ENCODE assay signal across 27 cellular contexts in the genomic region with DNA sequence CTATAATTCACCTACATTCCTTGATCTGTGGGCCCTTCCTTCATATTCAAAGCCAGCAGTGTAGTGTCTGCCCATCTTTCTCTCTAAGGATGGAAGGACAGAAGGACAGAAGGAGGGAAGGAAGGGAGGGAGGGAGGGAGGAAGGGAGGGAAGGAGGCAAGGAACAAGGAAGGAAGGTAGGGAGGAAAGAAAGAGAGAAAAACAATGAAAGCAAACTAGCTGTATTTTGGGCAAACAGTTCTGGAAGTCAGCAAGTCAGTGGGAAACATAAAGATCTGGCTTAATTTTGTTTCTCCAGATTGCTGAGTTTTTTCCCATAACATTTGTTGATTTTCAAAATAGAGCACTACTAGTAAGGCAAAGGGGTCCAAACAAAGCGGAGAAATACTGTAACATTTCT.
"Had no signal": no experiment of that assay in that cellular context is flagged by ENCODE, and none has a peak within 500 bp of the region (broad histone marks: within the 10 kb centered on the region; RNA-seq: fewer than 3 reads in every experiment).

No MANE protein-coding gene starts in this region.

- H3K36me3 ChIP-seq: colonic mucosa, esophagus muscularis mucosa, esophagus squamous epithelium, gastrocnemius medialis, gastroesophageal sphincter, heart left ventricle, heart right ventricle had no signal

- H3K4me3 ChIP-seq: colonic mucosa, coronary artery, dorsolateral prefrontal cortex, esophagus muscularis mucosa, esophagus squamous epithelium, gastrocnemius medialis, gastroesophageal sphincter, heart left ventricle, heart right ventricle had no signal

- H3K27me3 ChIP-seq: colonic mucosa, dorsolateral prefrontal cortex, esophagus muscularis mucosa, esophagus squamous epithelium, foreskin keratinocyte, gastrocnemius medialis, gastroesophageal sphincter, heart left ventricle, heart right ventricle had no signal

- DNase-seq: colonic mucosa; cortex of kidney; dermis blood vessel endothelial cell; dorsolateral prefrontal cortex; effector CD4-positive, alpha-beta T cell; effector CD8-positive, alpha-beta T cell; effector memory CD4-positive, alpha-beta T cell; effector memory CD8-positive, alpha-beta T cell; endodermal cell; erythroblast; esophagus squamous epithelium; foreskin fibroblast; foreskin keratinocyte; foreskin melanocyte; gastrocnemius medialis; glutamatergic neuron; head of caudate nucleus; heart right ventricle had no signal

- ATAC-seq: effector memory CD8-positive, alpha-beta T cell; esophagus mucosa; foreskin keratinocyte; gastrocnemius medialis; gastroesophageal sphincter; heart left ventricle; heart right ventricle had no signal

- FAIRE-seq: colon, endometrium, endothelial cell of umbilical vein had no signal

- H3K9me3 ChIP-seq: colonic mucosa, esophagus muscularis mucosa, esophagus squamous epithelium, gastrocnemius medialis, gastroesophageal sphincter, heart right ventricle had no signal

- H3K4me1 ChIP-seq: colonic mucosa, esophagus muscularis mucosa, esophagus squamous epithelium, foreskin keratinocyte, gastrocnemius medialis, gastroesophageal sphincter, heart left ventricle, heart right ventricle had no signal

- H3K27ac ChIP-seq: colonic mucosa, coronary artery, dorsolateral prefrontal cortex, epithelial cell of prostate, esophagus muscularis mucosa, esophagus squamous epithelium, foreskin keratinocyte, gastrocnemius medialis, gastroesophageal sphincter, heart left ventricle, heart right ventricle had no signal
